17 cellular contexts compared by ENCODE assay signal in genomic region chr4:76083386-76083785, GRCh38. TPM values are rescaled to one million over a fixed set of nuclear protein-coding genes. Genes with fewer than 3 reads are reported as not detected.
DNase-seq lines count a peak whose midpoint lies in the region; ATAC-seq, FAIRE-seq and TF ChIP-seq lines count a peak whose summit lies in the region.
"Had no signal": no experiment of that assay in that cellular context is flagged by ENCODE, and none has a peak within 500 bp of the region (broad histone marks: within the 10 kb centered on the region; RNA-seq: fewer than 3 reads in every experiment).

No MANE protein-coding gene starts in this region.

- H3K27ac Mint-ChIP-seq in natural killer cell treated with Interleukin-12 subunit alpha and Interleukin-12 subunit beta and Interleukin-15 and Interleukin-18, amount 100 ng/mL, for 72 hours: no peak overlapping the region
- H3K27ac Mint-ChIP-seq: CD4-positive, CD25-positive, alpha-beta regulatory T cell had no signal

- H3K27me3 ChIP-seq in Loucy (ENCODE audit: insufficient read depth, low read length, poor library complexity, severe bottlenecking) (no peaks in the 10 kb centered on the region), keratinocyte (ENCODE audit: control insufficient read depth, extremely low read depth, insufficient read depth, low read length) (no peaks in the 10 kb centered on the region), gastrocnemius medialis (no peaks in the 10 kb centered on the region)
- H3K27me3 ChIP-seq: BLaER1 treated with 17β-estradiol and CSF1 and Interleukin-3, amounts not matched to agents 10 nM and 100 nM had no signal

- H4K20me1 ChIP-seq in Loucy (ENCODE audit: insufficient read depth, low read length, poor library complexity, severe bottlenecking): no peaks in the 10 kb centered on the region
- H4K20me1 ChIP-seq in keratinocyte (ENCODE audit: control insufficient read depth, extremely low read depth, insufficient read depth, low read length): no peaks in the 10 kb centered on the region
- H4K20me1 ChIP-seq: BLaER1 treated with 17β-estradiol and CSF1 and Interleukin-3, amounts not matched to agents 10 nM and 100 nM had no signal

- H3K9me2 ChIP-seq in Loucy (replicated peaks; ENCODE audit: low read depth, low read length): no peaks in the 10 kb centered on the region

- no peak for ATAC-seq in gastrocnemius medialis
- ATAC-seq in natural killer cell treated with Interleukin-12 subunit alpha and Interleukin-12 subunit beta and Interleukin-15 and Interleukin-18, amount 100 ng/mL, for 72 hours: no peak
- no peak for ATAC-seq in HG03039 (IDR thresholded peaks at IDR 0.05; ENCODE audit: unreplicated experiment)
- ATAC-seq: HepG2 had no signal

- H3K9me3 ChIP-seq in Loucy (ENCODE audit: insufficient read depth, low read depth, low read length): no peaks in the 10 kb centered on the region
- H3K9me3 ChIP-seq in keratinocyte (ENCODE audit: control insufficient read depth, low read depth, low read length): no peaks in the 10 kb centered on the region
- H3K9me3 ChIP-seq in gastrocnemius medialis: no peaks in the 10 kb centered on the region
- H3K9me3 ChIP-seq: BLaER1 treated with 17β-estradiol and CSF1 and Interleukin-3, amounts not matched to agents 10 nM and 100 nM; HAP-1 had no signal

- DNase-seq in epithelial cell of prostate (ENCODE audit: low read depth, low spot score): peak; percentile 53
- DNase-seq in keratinocyte (ENCODE audit: low read depth, low spot score): no peak
- DNase-seq in gastrocnemius medialis: no peak
- DNase-seq in activated naive CD4-positive, alpha-beta T cell (lab: John Stamatoyannopoulos, UW): no peak
- no peak for DNase-seq in natural killer cell treated with Interleukin-12 subunit alpha and Interleukin-12 subunit beta and Interleukin-15 and Interleukin-18, amount 100 ng/mL, for 72 hours (ENCODE audit: low spot score)
- DNase-seq: ACHN; CD4-positive, CD25-positive, alpha-beta regulatory T cell; DMS53; GF-D8 had no signal

- H2AFZ ChIP-seq in Loucy (ENCODE audit: low read length): 0 out of 2 replicates have a peak overlapping the region, but pooled peaks have one; percentile 3
- H2AFZ ChIP-seq in keratinocyte (ENCODE audit: control insufficient read depth, low read length): peak overlapping the region; percentile 51

- TF ChIP-seq POLR2A in gastrocnemius medialis (IDR thresholded peaks at IDR 0.05): no peak

- in situ Hi-C loops in gastrocnemius medialis (cut with MboI; ENCODE audit: low sequenced_read_pairs in 4 of 4): no loop called here

- H3K9me3 Mint-ChIP-seq in natural killer cell treated with Interleukin-12 subunit alpha and Interleukin-12 subunit beta and Interleukin-15 and Interleukin-18, amount 100 ng/mL, for 72 hours: no peaks in the 10 kb centered on the region

- H3K9me1 ChIP-seq in keratinocyte (ENCODE audit: control insufficient read depth, extremely low read depth, insufficient read depth, low read length): no peaks in the 10 kb centered on the region

- TF ChIP-seq CTCF in Loucy (conservative IDR thresholded peaks at IDR 0.05; ENCODE audit: low read length) (no peak), keratinocyte (optimal IDR thresholded peaks at IDR 0.05 in 1 of 3, IDR thresholded peaks at IDR 0.05 in 1 of 3, conservative IDR thresholded peaks at IDR 0.05 in 1 of 3; ENCODE audit: extremely low read depth in 1 of 3, insufficient read depth in 2 of 3, low read length in 3 of 3) (no peak), gastrocnemius medialis (IDR thresholded peaks at IDR 0.05 in 4 of 5, conservative IDR thresholded peaks at IDR 0.05 in 1 of 5) (no peak)

- no peaks in the 10 kb centered on the region for H3K4me1 Mint-ChIP-seq in natural killer cell treated with Interleukin-12 subunit alpha and Interleukin-12 subunit beta and Interleukin-15 and Interleukin-18, amount 100 ng/mL, for 72 hours (ENCODE audit: low read depth in 2 of 2)
- H3K4me1 Mint-ChIP-seq: CD4-positive, CD25-positive, alpha-beta regulatory T cell had no signal

- H3K36me3 ChIP-seq in Loucy (ENCODE audit: insufficient read depth, low read length): no peaks in the 10 kb centered on the region
- no peaks in the 10 kb centered on the region for H3K36me3 ChIP-seq in keratinocyte (ENCODE audit: control insufficient read depth in 2 of 2, extremely low read depth in 1 of 2, insufficient read depth in 2 of 2, low read length in 2 of 2)
- no peaks in the 10 kb centered on the region for H3K36me3 ChIP-seq in gastrocnemius medialis
- H3K36me3 ChIP-seq: BLaER1 treated with 17β-estradiol and CSF1 and Interleukin-3, amounts not matched to agents 10 nM and 100 nM; HAP-1 had no signal

- no peak overlapping the region for H3K27ac ChIP-seq in epithelial cell of prostate
- no peak overlapping the region for H3K27ac ChIP-seq in keratinocyte (ENCODE audit: control insufficient read depth, insufficient read depth, low read length)
- H3K27ac ChIP-seq in gastrocnemius medialis: peak overlapping the region; percentile 80 to 93 (median 84)
- H3K27ac ChIP-seq: BLaER1 treated with 17β-estradiol and CSF1 and Interleukin-3, amounts not matched to agents 10 nM and 100 nM had no signal

- H3K4me2 ChIP-seq in Loucy (ENCODE audit: low read depth, low read length, poor library complexity, severe bottlenecking) (no peak overlapping the region), keratinocyte (ENCODE audit: control insufficient read depth, extremely low read depth, insufficient read depth, low read depth, low read length) (peak overlapping the region; percentile 9)
- H3K4me2 ChIP-seq: BLaER1 treated with 17β-estradiol and CSF1 and Interleukin-3, amounts not matched to agents 10 nM and 100 nM had no signal

- H3K4me3 Mint-ChIP-seq in natural killer cell treated with Interleukin-12 subunit alpha and Interleukin-12 subunit beta and Interleukin-15 and Interleukin-18, amount 100 ng/mL, for 72 hours: no peak overlapping the region
- H3K4me3 Mint-ChIP-seq: CD4-positive, CD25-positive, alpha-beta regulatory T cell had no signal

- H3K9ac ChIP-seq in Loucy (ENCODE audit: low read depth, low read length, poor library complexity, severe bottlenecking) (no peak overlapping the region), keratinocyte (ENCODE audit: control insufficient read depth, extremely low read depth, insufficient read depth, low read length) (no peak overlapping the region)
- H3K9ac ChIP-seq: BLaER1 treated with 17β-estradiol and CSF1 and Interleukin-3, amounts not matched to agents 10 nM and 100 nM had no signal

- FAIRE-seq in keratinocyte (lab: Jason Lieb, UNC): peak; percentile 76
- FAIRE-seq: H1, HepG2, HTR-8/SVneo had no signal

- H3F3A ChIP-seq in Loucy (ENCODE audit: low read depth): no peaks in the 10 kb centered on the region

- H3K4me1 ChIP-seq in Loucy (ENCODE audit: insufficient read depth, low read length, poor library complexity, severe bottlenecking) (no peaks in the 10 kb centered on the region), keratinocyte (ENCODE audit: control insufficient read depth, extremely low read depth, insufficient read depth, low read length) (peaks cover 3% of the 10 kb centered on the region), gastrocnemius medialis (peaks cover 59 to 61% of the 10 kb centered on the region in 2 donors)
- H3K4me1 ChIP-seq: BLaER1 treated with 17β-estradiol and CSF1 and Interleukin-3, amounts not matched to agents 10 nM and 100 nM; HAP-1 had no signal

- dilution Hi-C loops in keratinocyte (cut with MboI; ENCODE audit: extremely low pct_ligation_motif_present, low sequenced_read_pairs): no loop called here

- intact Hi-C loops in gastrocnemius medialis (cut with DNase I; ENCODE audit: low total_unique reads): loop anchor here (5.0 to 10.0 kb wide), 2 partner anchors 114 to 409 kb away; partner anchors contain the start of gene G3BP2

- peaks cover 8 to 21% of the 10 kb centered on the region in 2 donors for H3K27me3 Mint-ChIP-seq in natural killer cell treated with Interleukin-12 subunit alpha and Interleukin-12 subunit beta and Interleukin-15 and Interleukin-18, amount 100 ng/mL, for 72 hours

- no peak overlapping the region for H3K4me3 ChIP-seq in Loucy (ENCODE audit: low read length, poor library complexity, severe bottlenecking)
- no peak overlapping the region for H3K4me3 ChIP-seq in keratinocyte (ENCODE audit: control insufficient read depth in 2 of 3, extremely low read depth in 1 of 3, insufficient read depth in 2 of 3, low read depth in 1 of 3, low read length in 3 of 3)
- H3K4me3 ChIP-seq in gastrocnemius medialis: no peak overlapping the region
- H3K4me3 ChIP-seq: BLaER1 treated with 17β-estradiol and CSF1 and Interleukin-3, amounts not matched to agents 10 nM and 100 nM; HAP-1 had no signal

- H3K36me3 Mint-ChIP-seq in natural killer cell treated with Interleukin-12 subunit alpha and Interleukin-12 subunit beta and Interleukin-15 and Interleukin-18, amount 100 ng/mL, for 72 hours: no peaks in the 10 kb centered on the region
- H3K36me3 Mint-ChIP-seq: CD4-positive, CD25-positive, alpha-beta regulatory T cell had no signal

- H3K79me2 ChIP-seq in Loucy (ENCODE audit: insufficient read depth, low read length) (no peaks in the 10 kb centered on the region), keratinocyte (ENCODE audit: control insufficient read depth, insufficient read depth, low read length) (no peaks in the 10 kb centered on the region)

RNA-seq across cellular contexts. Expression of gene ART3, which starts 8.9 kb away (rescaled TPM):
- polyA plus RNA-seq in keratinocyte: 0.23 to 0.64 TPM (median 0.46 TPM) in 3 replicates
- not detected for polyA plus RNA-seq in keratinocyte (2011; ENCODE audit: low read depth)
- polyA plus RNA-seq in keratinocyte (2011; cell fraction: cytosol; rRNA removed): 0.19 and 0.36 TPM in 2 replicates
- polyA plus RNA-seq in keratinocyte (2011; cell fraction: nucleus; rRNA removed): 0.52 and 1.1 TPM in 2 replicates
- 0.50 TPM in 1 of 2 replicates, not detected in the other for polyA plus RNA-seq in keratinocyte (2012; ENCODE audit: low replicate concordance)
- 0.23 TPM in 1 of 3 replicates, not detected in the others for polyA minus RNA-seq in keratinocyte
- not detected for polyA minus RNA-seq in keratinocyte (2011; cell fraction: cytosol; rRNA and poly(A)+ RNA removed)
- polyA minus RNA-seq in keratinocyte (2011; cell fraction: nucleus; rRNA and poly(A)+ RNA removed): not detected in 2 replicates
- 10 to 100 TPM; 55.2 to 91.0 (median 83.4) TPM for total RNA-seq in gastrocnemius medialis
- 1 to 10 TPM in 1 of 2 donors, not detected in 1; 5.4 TPM for total RNA-seq in natural killer cell treated with Interleukin-12 subunit alpha and Interleukin-12 subunit beta and Interleukin-15 and Interleukin-18, amount 100 ng/mL, for 72 hours
- total RNA-seq: A172; CD4-positive, CD25-positive, alpha-beta regulatory T cell; HepG2 had no signal
- polyA plus RNA-seq: CD4-positive, CD25-positive, alpha-beta regulatory T cell; HepG2 had no signal

RNA-seq across cellular contexts. Expression of gene CXCL11, which starts 47.5 kb away (rescaled TPM):
- 0.58 to 1.4 TPM (median 0.93 TPM) in 3 replicates for polyA plus RNA-seq in keratinocyte
- polyA plus RNA-seq in keratinocyte (2011; ENCODE audit: low read depth): not detected
- 1.1 and 1.8 TPM in 2 replicates for polyA plus RNA-seq in keratinocyte (2011; cell fraction: cytosol; rRNA removed)
- polyA plus RNA-seq in keratinocyte (2011; cell fraction: nucleus; rRNA removed): 0.80 and 1.2 TPM in 2 replicates
- polyA plus RNA-seq in keratinocyte (2012; ENCODE audit: low replicate concordance): 0.10 and 0.53 TPM in 2 replicates
- polyA minus RNA-seq in keratinocyte: 0.36 to 0.48 TPM in 2 of 3 replicates, not detected in the other
- polyA minus RNA-seq in keratinocyte (2011; cell fraction: cytosol; rRNA and poly(A)+ RNA removed): not detected
- polyA minus RNA-seq in keratinocyte (2011; cell fraction: nucleus; rRNA and poly(A)+ RNA removed): 0.32 and 0.47 TPM in 2 replicates
- not detected for total RNA-seq in gastrocnemius medialis
- 1 to 10 TPM in 1 of 2 donors, not detected in 1; 2.5 TPM for total RNA-seq in natural killer cell treated with Interleukin-12 subunit alpha and Interleukin-12 subunit beta and Interleukin-15 and Interleukin-18, amount 100 ng/mL, for 72 hours
- total RNA-seq: A172; CD4-positive, CD25-positive, alpha-beta regulatory T cell; H1; HepG2 had no signal
- polyA plus RNA-seq: CD4-positive, CD25-positive, alpha-beta regulatory T cell had no signal

Comparison
In these comparisons a context has a peak if more than half of its experiments do, and no peak if none do; other contexts are left out.
1. H3K27ac ChIP-seq: peak in gastrocnemius medialis (4 of 4); none in epithelial cell of prostate (single experiment) and keratinocyte (single experiment).
2. RNA of gene ART3, which starts 8.9 kb away (total RNA-seq): 55.2 to 91.0 TPM in gastrocnemius medialis; 5.4 TPM in natural killer cell treated with Interleukin-12 subunit alpha and Interleukin-12 subunit beta and Interleukin-15 and Interleukin-18, amount 100 ng/mL, for 72 hours; every median in the first group is over 4 times any median in the second.